1 cellular context compared by ENCODE assay signal in the genomic region with DNA sequence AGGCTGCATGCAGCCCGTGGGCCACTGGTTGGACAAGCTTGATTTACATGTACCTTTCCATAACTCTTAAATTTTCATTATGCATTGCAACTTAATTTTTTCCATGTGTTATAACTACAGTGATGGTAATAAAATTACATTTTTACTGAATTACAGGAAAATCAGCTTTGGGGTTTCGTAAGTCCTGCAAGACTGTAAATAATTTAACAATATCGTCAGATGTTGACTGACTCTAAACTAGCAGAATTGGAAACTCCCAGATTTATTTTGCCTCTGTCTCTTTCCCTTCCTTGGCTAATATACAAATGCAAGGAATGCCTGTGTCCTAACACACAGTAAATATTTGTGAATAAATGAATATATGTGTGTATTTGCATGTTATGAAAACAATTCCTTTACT.
TF ChIP-seq lines count a peak whose summit lies in the region.

No MANE protein-coding gene starts in this region.

TF ChIP-seq in A549, 52 proteins besides CTCF, POLR2A, EP300 and RAD21 (continued from another document):
- no peak for TF ChIP-seq EHMT2 (IDR thresholded peaks at IDR 0.05; ENCODE audit: low read depth)
